Comparison of ENCODE assay signal across 30 cellular contexts in the genomic region with DNA sequence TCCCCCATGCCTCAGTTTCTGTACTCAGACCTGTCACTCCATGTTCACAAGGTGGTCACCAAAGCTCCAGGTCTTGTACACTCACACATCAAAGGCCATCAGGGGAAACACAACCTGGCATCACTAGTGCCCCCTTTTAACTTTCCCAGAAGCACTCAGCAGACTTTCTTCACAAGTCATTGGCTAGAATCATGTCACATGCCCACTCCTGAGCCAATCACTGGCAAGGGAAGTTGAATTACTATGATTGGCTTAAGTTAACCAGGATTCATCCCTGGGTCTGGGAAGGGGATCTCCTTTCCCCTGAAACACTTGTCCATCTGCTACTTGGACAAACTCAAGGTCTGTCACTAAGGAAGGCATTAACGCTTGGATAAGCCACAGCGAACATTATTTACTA.
"Had no signal": no experiment of that assay in that cellular context is flagged by ENCODE, and none has a peak within 500 bp of the region (broad histone marks: within the 10 kb centered on the region; RNA-seq: fewer than 3 reads in every experiment).

No MANE protein-coding gene starts in this region.

- H3K27me3 ChIP-seq: esophagus squamous epithelium, heart right ventricle, pancreas, sigmoid colon, stomach, thyroid gland, upper lobe of left lung, vagina had no signal

- H3K4me3 ChIP-seq: esophagus squamous epithelium, heart right ventricle, pancreas, psoas muscle, sigmoid colon, stomach, thyroid gland, upper lobe of left lung, vagina had no signal

- H3K27ac ChIP-seq: epithelial cell of prostate, esophagus squamous epithelium, heart right ventricle, pancreas, psoas muscle, sigmoid colon, stomach, thyroid gland, upper lobe of left lung, vagina had no signal

- H3K4me1 ChIP-seq: esophagus squamous epithelium, heart right ventricle, pancreas, psoas muscle, sigmoid colon, stomach, thyroid gland, upper lobe of left lung had no signal

- H3K27ac Mint-ChIP-seq: activated CD8-positive, alpha-beta memory T cell treated with anti-CD3 and anti-CD28 coated beads, Interleukin-2, amount 10 ng/mL, durations not matched to agents 7 days and 5 days; activated T-helper 2 cell treated with anti-CD3 and anti-CD28 coated beads, Interferon-gamma antibody, Interleukin-2, Interleukin-4, amounts not matched to agents 10 μg/mL and 5 μg/mL and 100 μg/mL, durations not matched to agents 14 hours and 24 hours and 36 hours; mesothelial cell of epicardium; stimulated activated naive B cell treated with anti-CD40 and anti-IgM and Interleukin-4, amounts not matched to agents 10 μg/mL and 1 μg/mL and 100 μg/mL, for 72 hours; T-helper 17 cell; WTC11 had no signal

- H3K4me3 Mint-ChIP-seq: activated CD8-positive, alpha-beta memory T cell treated with anti-CD3 and anti-CD28 coated beads, Interleukin-2, amount 10 ng/mL, durations not matched to agents 7 days and 5 days; activated CD8-positive, alpha-beta T cell treated with anti-CD3 and anti-CD28 coated beads, Interleukin-2, amount 10 ng/mL, durations not matched to agents 7 days and 5 days; mesothelial cell of epicardium; naive B cell; neural crest cell; stimulated activated naive B cell treated with anti-CD40 and anti-IgM and Interleukin-4, amounts not matched to agents 10 μg/mL and 1 μg/mL and 100 μg/mL, for 72 hours; T-helper 17 cell; WTC11 had no signal

- H3K9me3 ChIP-seq: pancreas, psoas muscle, thyroid gland, vagina had no signal

- ATAC-seq: activated CD8-positive, alpha-beta memory T cell treated with anti-CD3 and anti-CD28 coated beads, Interleukin-2, amount 10 ng/mL, durations not matched to agents 7 days and 5 days; activated CD8-positive, alpha-beta T cell treated with anti-CD3 and anti-CD28 coated beads, Interleukin-2, amount 10 ng/mL, durations not matched to agents 7 days and 5 days; heart right ventricle; pancreas; psoas muscle; stimulated activated naive B cell treated with anti-CD40 and anti-IgM and Interleukin-4, amounts not matched to agents 10 μg/mL and 1 μg/mL and 100 μg/mL, for 72 hours; T-helper 17 cell; WTC11 had no signal

- H3K36me3 ChIP-seq: esophagus squamous epithelium, heart right ventricle, pancreas, sigmoid colon, stomach, thyroid gland, upper lobe of left lung, vagina had no signal

- H3K36me3 Mint-ChIP-seq: mesothelial cell of epicardium had no signal

- H3K27me3 Mint-ChIP-seq: naive B cell; stimulated activated naive B cell treated with anti-CD40 and anti-IgM and Interleukin-4, amounts not matched to agents 10 μg/mL and 1 μg/mL and 100 μg/mL, for 72 hours had no signal

- H3K4me1 Mint-ChIP-seq: mesothelial cell of epicardium, neural crest cell had no signal

- DNase-seq: activated CD4-positive, alpha-beta T cell treated with anti-CD3 and anti-CD28 coated beads for 1 hour; activated CD8-positive, alpha-beta memory T cell treated with anti-CD3 and anti-CD28 coated beads, Interleukin-2, amount 10 ng/mL, durations not matched to agents 7 days and 5 days; activated CD8-positive, alpha-beta T cell treated with anti-CD3 and anti-CD28 coated beads, Interleukin-2, amount 10 ng/mL, durations not matched to agents 7 days and 5 days; activated T-cell treated with anti-CD3 and anti-CD28 coated beads, Interleukin-2, amount 50 U/mL, for 48 hours; amygdala; dermis blood vessel endothelial cell; effector CD4-positive, alpha-beta T cell; esophagus squamous epithelium; foreskin melanocyte; heart right ventricle; naive B cell; nucleus accumbens; pancreas; psoas muscle; sigmoid colon; small intestine; stimulated activated CD4-positive, alpha-beta T cell treated with anti-CD3 and anti-CD28 coated beads, Interleukin-4, amount 100 ng/mL, for 4 hours; stimulated activated CD8-positive, alpha-beta memory T cell treated with anti-CD3 and anti-CD28 coated beads, Interleukin-4, amount 100 ng/mL, for 48 hours; stimulated activated naive B cell treated with anti-CD40 and anti-IgM and Interleukin-4, amounts not matched to agents 10 μg/mL and 1 μg/mL and 100 μg/mL, for 72 hours; stomach; T-helper 17 cell; T1000; thyroid gland; upper lobe of left lung had no signal
